Comparison of ENCODE assay signal across 21 cellular contexts in the genomic region with DNA sequence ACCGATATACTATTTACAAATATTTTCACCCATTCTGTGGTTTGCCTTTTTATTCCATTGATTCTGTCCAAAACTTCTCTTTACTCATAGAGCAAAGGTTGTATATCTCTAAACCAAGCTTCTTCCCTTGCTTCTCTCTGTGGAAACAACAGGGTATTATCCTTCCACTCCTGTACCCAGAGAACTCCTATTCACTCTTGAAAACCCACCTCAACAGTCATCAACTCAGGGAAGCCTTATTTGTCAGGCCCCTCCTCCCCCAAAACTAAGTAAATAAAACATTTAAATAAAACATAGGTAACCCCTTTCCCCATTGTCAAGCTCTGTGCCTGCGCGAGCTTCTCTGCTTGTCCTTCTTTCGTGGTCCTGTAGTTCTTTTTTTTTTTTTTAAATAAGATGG. TPM values are rescaled to one million over a fixed set of nuclear protein-coding genes. Genes with fewer than 3 reads are reported as not detected.
DNase-seq lines count a peak whose midpoint lies in the region; ATAC-seq, FAIRE-seq and TF ChIP-seq lines count a peak whose summit lies in the region.
"Had no signal": no experiment of that assay in that cellular context is flagged by ENCODE, and none has a peak within 500 bp of the region (broad histone marks: within the 10 kb centered on the region; RNA-seq: fewer than 3 reads in every experiment).

No MANE protein-coding gene starts in this region.

- H3K36me3 ChIP-seq in HepG2 (replicated peaks in 1 of 2; ENCODE audit: control insufficient read depth in 1 of 2, insufficient read depth in 2 of 2, low read length in 2 of 2) (peaks cover 0 to 4% of the 10 kb centered on the region in 2 experiments; a peak in 2 of 5 replicates), right lobe of liver (no peaks in the 10 kb centered on the region), GM23338 (ENCODE audit: insufficient read depth) (no peaks in the 10 kb centered on the region), GM23248 (ENCODE audit: low read depth) (no peaks in the 10 kb centered on the region)

- H3K4me1 ChIP-seq in HepG2 (ENCODE audit: insufficient read depth, low read length), result peaks cover 40% of the 10 kb centered on the region
- peaks cover 0 to 27% (median 9%) of the 10 kb centered on the region in 4 donors for H3K4me1 ChIP-seq in right lobe of liver
- H3K4me1 ChIP-seq in GM23338 (ENCODE audit: insufficient read depth), result peaks cover 4% of the 10 kb centered on the region; the same call in 1 of the 2 replicates
- H3K4me1 ChIP-seq in GM23248 (ENCODE audit: insufficient read depth), result no peaks in the 10 kb centered on the region
- H3K4me1 ChIP-seq: Caco-2 had no signal

- no peak for TF ChIP-seq CTCF in HepG2 (CRISPR knock-in tag; IDR thresholded peaks at IDR 0.05)
- no peak for TF ChIP-seq CTCF in right lobe of liver (IDR thresholded peaks at IDR 0.05)
- TF ChIP-seq CTCF in GM23338 (conservative IDR thresholded peaks at IDR 0.05; ENCODE audit: low read depth in 2 of 2), result no peak
- TF ChIP-seq CTCF in mesothelial cell of epicardium (IDR thresholded peaks at IDR 0.05; ENCODE audit: unreplicated experiment), result no peak
- TF ChIP-seq CTCF in foreskin fibroblast (IDR thresholded peaks at IDR 0.05; ENCODE audit: low read depth, low read length), result no peak
- no peak for TF ChIP-seq CTCF in GM10248 (IDR thresholded peaks at IDR 0.05; ENCODE audit: control extremely low read depth, extremely low read depth, low read depth, missing control alignments)

- H3F3A ChIP-seq in GM23338 (replicated peaks; ENCODE audit: low read depth) (peaks cover 15% of the 10 kb centered on the region; the same call in 1 of the 2 replicates), GM23248 (ENCODE audit: insufficient read depth) (no peaks in the 10 kb centered on the region)

- TF ChIP-seq EP300 in HepG2 (IDR thresholded peaks at IDR 0.05; ENCODE audit: low read depth in 2 of 2, low read length in 2 of 2), result no peak
- TF ChIP-seq EP300 in HepG2 (CRISPR knock-in tag; IDR thresholded peaks at IDR 0.05; ENCODE audit: borderline replicate concordance), result no peak

- TF ChIP-seq POLR2A in HepG2 (IDR thresholded peaks at IDR 0.05; ENCODE audit: insufficient read depth in 1 of 2, low read depth in 2 of 2, low read length in 2 of 2) (no peak), right lobe of liver (IDR thresholded peaks at IDR 0.05) (no peak)

- H3K79me2 ChIP-seq in HepG2 (ENCODE audit: insufficient read depth, low read length), result peaks cover 8% of the 10 kb centered on the region
- H3K79me2 ChIP-seq in GM23338 (replicated peaks; ENCODE audit: insufficient read depth), result peaks cover 46% of the 10 kb centered on the region
- no peaks in the 10 kb centered on the region; the same call in none of the 2 replicates for H3K79me2 ChIP-seq in GM23248 (ENCODE audit: insufficient read depth)

- H3K4me2 ChIP-seq in HepG2 (ENCODE audit: low read depth, low read length) (no peak overlapping the region), GM23338 (no peak overlapping the region), GM23248 (ENCODE audit: unreplicated experiment) (no peak overlapping the region)
- H3K4me2 ChIP-seq: A549 had no signal

- H3K27ac ChIP-seq in HepG2 (ENCODE audit: extremely low read length, insufficient read depth, low read length) (no peak overlapping the region), right lobe of liver (no peak overlapping the region), GM23338 (ENCODE audit: low read depth) (0 out of 2 replicates have a peak overlapping the region, but pooled peaks have one; percentile 45), GM23248 (no peak overlapping the region)
- H3K27ac ChIP-seq: C4-2B had no signal

- no peak for DNase-seq in HepG2 (ENCODE audit: low spot score)
- no peak for DNase-seq in right lobe of liver
- DNase-seq in GM23338 (ENCODE audit: low spot score), result no peak
- DNase-seq in mesothelial cell of epicardium (ENCODE audit: low spot score in 2 of 2, unreplicated experiment in 2 of 2), result no peak
- no peak for DNase-seq in GM23248
- no peak for DNase-seq in foreskin fibroblast
- DNase-seq in GM10248 (ENCODE audit: extremely low spot score), result no peak
- DNase-seq: AML-193; Caco-2; CD4-positive, alpha-beta T cell; DMS153; DMS79; GF-D8; KBM-7 had no signal

- no peaks in the 10 kb centered on the region for H3K9me3 Mint-ChIP-seq in GM23338
- no peaks in the 10 kb centered on the region for H3K9me3 Mint-ChIP-seq in mesothelial cell of epicardium
- H3K9me3 Mint-ChIP-seq: CD4-positive, alpha-beta T cell had no signal

- H3K4me3 Mint-ChIP-seq in GM23338, result no peak overlapping the region
- no peak overlapping the region for H3K4me3 Mint-ChIP-seq in mesothelial cell of epicardium
- H3K4me3 Mint-ChIP-seq: CD4-positive, alpha-beta T cell had no signal

- TF ChIP-seq RAD21 in HepG2 (CRISPR knock-in tag; IDR thresholded peaks at IDR 0.05), result no peak

- H4K20me1 ChIP-seq in HepG2 (ENCODE audit: insufficient read depth, low read length) (peaks cover 3% of the 10 kb centered on the region; the same call in 1 of the 2 replicates), GM23338 (replicated peaks; ENCODE audit: insufficient read depth) (peaks cover 6% of the 10 kb centered on the region; the same call in 1 of the 2 replicates), GM23248 (ENCODE audit: insufficient read depth) (no peaks in the 10 kb centered on the region)

- ATAC-seq in HepG2 (no peak), right lobe of liver (no peak), GM23338 (no peak)
- ATAC-seq: A549, GM12878 had no signal

- FAIRE-seq in HepG2 (lab: Jason Lieb, UNC), result no peak
- FAIRE-seq: A549, GM12878, GM19239, H54, HTR-8/SVneo had no signal

- H3K36me3 Mint-ChIP-seq in GM23338 (ENCODE audit: low read depth) (peaks cover 10% of the 10 kb centered on the region; the same call in 2 of the 3 replicates), mesothelial cell of epicardium (peaks cover 11% of the 10 kb centered on the region)
- H3K36me3 Mint-ChIP-seq: IgD-negative memory B cell had no signal

- H3K4me3 ChIP-seq in HepG2 (replicated peaks in 1 of 3; ENCODE audit: insufficient read depth in 1 of 3, low read depth in 2 of 3, low read length in 3 of 3) (no peak overlapping the region), right lobe of liver (no peak overlapping the region), GM23338 (no peak overlapping the region), GM23248 (no peak overlapping the region), foreskin fibroblast (ENCODE audit: low read depth in 1 of 2, low read length in 2 of 2) (no peak overlapping the region)
- H3K4me3 ChIP-seq: A549, GM12878 had no signal

- WGBS in HepG2 (ENCODE audit: low lambda C conversion rate), result 82% methylated on average over 4 of the region's 4 CpGs
- WGBS in right lobe of liver (ENCODE audit: insufficient coverage, low coverage, low lambda C conversion rate, missing lambda C conversion rate), result 62% methylated on average over 3 of the region's 4 CpGs
- WGBS in GM23248 (ENCODE audit: low coverage in 1 of 2, low lambda C conversion rate in 2 of 2, missing lambda C conversion rate in 2 of 2), 2 experiments, result 99 to 100% methylated on average over 4 of the region's 4 CpGs

- in situ Hi-C loops in HepG2 (cut with HindIII; ENCODE audit: extremely low pct_ligation_motif_present, low pct_unique_long_range_greater_than_20kb) (no loop called here), GM23248 (cut with MboI) (no loop called here)

- H3K27me3 Mint-ChIP-seq in GM23338 (ENCODE audit: insufficient read depth, low read depth, poor library complexity) (peaks cover 11% of the 10 kb centered on the region), mesothelial cell of epicardium (ENCODE audit: low read depth) (no peaks in the 10 kb centered on the region)
- H3K27me3 Mint-ChIP-seq: CD4-positive, alpha-beta T cell had no signal

- no TSS peak for BruUV-seq in HepG2 (replicated peaks; lab: Mats Ljungman, UMichigan)

- POLR2A ChIA-PET in HepG2 (lab: Yijun Ruan, JAX), result no interaction called here
- POLR2A ChIA-PET in GM10248 (lab: Yijun Ruan, JAX), result no interaction called here

- H2AFZ ChIP-seq in HepG2 (ENCODE audit: low read length) (no peak overlapping the region), GM23338 (no peak overlapping the region), GM23248 (no peak overlapping the region)

- H3K9me2 ChIP-seq in GM23338 (ENCODE audit: insufficient read depth) (no peaks in the 10 kb centered on the region; the same call in 1 of the 2 replicates), GM23248 (ENCODE audit: insufficient read depth) (no peaks in the 10 kb centered on the region)

- H3K9me3 ChIP-seq in HepG2 (ENCODE audit: low read length), result no peaks in the 10 kb centered on the region
- H3K9me3 ChIP-seq in right lobe of liver, result no peaks in the 10 kb centered on the region
- H3K9me3 ChIP-seq in GM23248 (ENCODE audit: low read depth), result no peaks in the 10 kb centered on the region
- H3K9me3 ChIP-seq: A549, Caco-2 had no signal

- H3K9ac ChIP-seq in HepG2 (ENCODE audit: insufficient read depth, low read depth, low read length) (no peak overlapping the region), GM23248 (no peak overlapping the region)

- H3K27me3 ChIP-seq in HepG2 (ENCODE audit: control insufficient read depth in 1 of 2, insufficient read depth in 2 of 2, low read length in 2 of 2), result no peaks in the 10 kb centered on the region
- no peaks in the 10 kb centered on the region for H3K27me3 ChIP-seq in right lobe of liver
- no peaks in the 10 kb centered on the region for H3K27me3 ChIP-seq in GM23338 (ENCODE audit: insufficient read depth)
- no peaks in the 10 kb centered on the region for H3K27me3 ChIP-seq in GM23248 (replicated peaks; ENCODE audit: insufficient read depth)

- intact Hi-C loops in HepG2 (cut with micrococcal nuclease; ENCODE audit: unreplicated experiment), result no loop called here
- intact Hi-C loops in right lobe of liver (cut with DNase I), result no loop called here

- H3K27ac Mint-ChIP-seq in GM23338, result no peak overlapping the region
- peak overlapping the region; percentile 6 for H3K27ac Mint-ChIP-seq in mesothelial cell of epicardium
- H3K27ac Mint-ChIP-seq: CD4-positive, alpha-beta T cell; IgD-negative memory B cell had no signal

- H3K4me1 Mint-ChIP-seq in GM23338 (peaks cover 10% of the 10 kb centered on the region), mesothelial cell of epicardium (no peaks in the 10 kb centered on the region)

- CTCF ChIA-PET in HepG2 (lab: Yijun Ruan, JAX; ENCODE audit: low intra/inter-chr PET ratio, low total read pairs), result no interaction called here
- CTCF ChIA-PET in GM10248 (lab: Yijun Ruan, JAX), result interaction anchor here (1.0 kb wide), 1 partner anchor 12 kb away, joined by 3 read pairs; no protein-coding TSS in a partner anchor

RNA-seq across cellular contexts. Expression of a gene that starts 44.6 kb away (rescaled TPM):
- total RNA-seq in HepG2 (2016; rRNA removed; fragmentation: Illumina TruSeq; extraction: Trizol) (16.5 and 17.8 TPM in 2 replicates), right lobe of liver (1 to 10 TPM; 1.9 to 9.8 (median 6.5) TPM), mesothelial cell of epicardium (73.3 to 84.0 TPM (median 80.8 TPM) in 3 replicates)
- total RNA-seq in HepG2 (2016; cell fraction: cytosol; rRNA removed; fragmentation: Illumina TruSeq; extraction: Trizol; ENCODE audit: low read depth), result 8.1 and 9.5 TPM in 2 replicates
- total RNA-seq in HepG2 (2016; cell fraction: insoluble cytoplasmic fraction; rRNA removed; fragmentation: Illumina TruSeq; extraction: Trizol), result 13.6 and 19.1 TPM in 2 replicates
- 17.2 and 18.9 TPM in 2 replicates for total RNA-seq in HepG2 (2016; cell fraction: membrane; rRNA removed; fragmentation: Illumina TruSeq; extraction: Trizol)
- 15.6 and 22.1 TPM in 2 replicates for total RNA-seq in HepG2 (2016; cell fraction: nucleus; rRNA removed; fragmentation: Illumina TruSeq; extraction: Trizol)
- polyA plus RNA-seq in HepG2 (2011; rRNA removed) (26.7 and 28.2 TPM in 2 replicates), GM23338 (2016; fragmentation: Nextera tagmentation; extraction: Ambion mirVana) (37.1 and 40.9 TPM in 2 replicates), GM23248 (2016; fragmentation: Nextera tagmentation; extraction: Ambion mirVana) (6.6 and 7.0 TPM in 2 replicates)
- polyA plus RNA-seq in HepG2 (2011; cell fraction: cytosol; rRNA removed), result 12.3 and 16.0 TPM in 2 replicates
- 38.7 and 43.3 TPM in 2 replicates for polyA plus RNA-seq in HepG2 (2011; cell fraction: nucleus; rRNA removed)
- 36.1 and 37.4 TPM in 2 replicates for polyA plus RNA-seq in HepG2 (2012)
- 10.4 and 12.9 TPM in 2 replicates for polyA plus RNA-seq in HepG2 (2016; cell fraction: cytosol; fragmentation: Illumina TruSeq; extraction: Trizol; ENCODE audit: low read depth)
- polyA plus RNA-seq in HepG2 (2016; cell fraction: insoluble cytoplasmic fraction; fragmentation: Illumina TruSeq; extraction: Trizol; ENCODE audit: low read depth), result 27.6 and 31.7 TPM in 2 replicates
- 23.3 and 26.7 TPM in 2 replicates for polyA plus RNA-seq in HepG2 (2016; cell fraction: membrane; fragmentation: Illumina TruSeq; extraction: Trizol; ENCODE audit: low read depth)
- 51.1 and 66.8 TPM in 2 replicates for polyA plus RNA-seq in HepG2 (2016; cell fraction: nucleus; fragmentation: Illumina TruSeq; extraction: Trizol; ENCODE audit: insufficient read depth, low read depth)
- 23.4 and 53.2 TPM in 2 replicates for polyA minus RNA-seq in HepG2 (2011; rRNA and poly(A)+ RNA removed; ENCODE audit: low replicate concordance)
- 14.9 and 17.7 TPM in 2 replicates for polyA minus RNA-seq in HepG2 (2011; cell fraction: cytosol; rRNA and poly(A)+ RNA removed)
- polyA minus RNA-seq in HepG2 (2011; cell fraction: nucleus; rRNA and poly(A)+ RNA removed), result 15.5 and 16.5 TPM in 2 replicates
- total RNA-seq in GM23338 (2014; rRNA removed; shearing (Covaris generic)), result 21.9 and 28.7 TPM in 2 replicates
- 3.7 and 8.6 TPM in 2 replicates for total RNA-seq in GM23248 (2014; rRNA removed; shearing (Covaris generic))
- polyA plus RNA-seq: IgD-negative memory B cell had no signal
